In genomic region chr10:110360857-110361474, GRCh38 we compare ENCODE assay signal across 23 cellular contexts. TPM values are rescaled to one million over a fixed set of nuclear protein-coding genes. Genes with fewer than 3 reads are reported as not detected.
A peak's percentile ranks its signal among the peaks of the same experiment; 100 is the strongest.
DNase-seq lines count a peak whose midpoint lies in the region; ATAC-seq, FAIRE-seq and TF ChIP-seq lines count a peak whose summit lies in the region.
"Had no signal": no experiment of that assay in that cellular context is flagged by ENCODE, and none has a peak within 500 bp of the region (broad histone marks: within the 10 kb centered on the region; RNA-seq: fewer than 3 reads in every experiment).

No MANE protein-coding gene starts in this region.

- TF ChIP-seq POLR2A in endothelial cell of umbilical vein (IDR thresholded peaks at IDR 0.05; ENCODE audit: low read depth, low read length): no peak

- no peaks in the 10 kb centered on the region for H3K27me3 ChIP-seq in endothelial cell of umbilical vein (ENCODE audit: control insufficient read depth in 2 of 2, insufficient read depth in 2 of 2, low read length in 2 of 2)
- H3K27me3 ChIP-seq in neuronal stem cell (ENCODE audit: control insufficient read depth in 3 of 3, insufficient read depth in 3 of 3, low read depth in 1 of 3, low read length in 3 of 3): peaks cover 0 to 15% (median 0%) of the 10 kb centered on the region in 3 experiments
- H3K27me3 ChIP-seq: body of pancreas, heart left ventricle, sigmoid colon, tibial nerve had no signal

- H3K9ac ChIP-seq in endothelial cell of umbilical vein (replicated peaks; ENCODE audit: extremely low read depth, insufficient read depth, low read length) (no peak overlapping the region), neuronal stem cell (ENCODE audit: low read depth, low read length, poor library complexity) (no peak overlapping the region)

- H3K27me3 Mint-ChIP-seq in stimulated activated naive CD8-positive, alpha-beta T cell treated with anti-CD3 and anti-CD28 coated beads, Interleukin-15, Interleukin-2, amounts not matched to agents 100 ng/mL and 50 ng/mL, for 24 hours: no peaks in the 10 kb centered on the region
- H3K27me3 Mint-ChIP-seq in stimulated activated naive B cell treated with anti-CD40 and anti-IgM and Interleukin-4, amounts not matched to agents 10 μg/mL and 1 μg/mL and 100 μg/mL, for 72 hours: no peaks in the 10 kb centered on the region
- H3K27me3 Mint-ChIP-seq: naive thymus-derived CD4-positive, alpha-beta T cell had no signal

- no peak overlapping the region for H2AK5ac ChIP-seq in neuronal stem cell (ENCODE audit: low read depth, low read length)

- H3K27ac ChIP-seq in endothelial cell of umbilical vein (ENCODE audit: insufficient read depth, low read depth, low read length) (no peak overlapping the region), neuronal stem cell (replicated peaks; ENCODE audit: low read length) (no peak overlapping the region)
- H3K27ac ChIP-seq: body of pancreas, heart left ventricle, sigmoid colon, tibial nerve had no signal

- no peak overlapping the region for H3K18ac ChIP-seq in neuronal stem cell (ENCODE audit: low read length)

- H2BK15ac ChIP-seq in neuronal stem cell (ENCODE audit: low read length): no peak overlapping the region

- H3K23ac ChIP-seq in neuronal stem cell (ENCODE audit: low read depth, low read length, poor library complexity): no peak overlapping the region

- H3K4me2 ChIP-seq in endothelial cell of umbilical vein (ENCODE audit: insufficient read depth, low read length) (no peak overlapping the region), neuronal stem cell (ENCODE audit: insufficient read depth, low read length, poor library complexity, severe bottlenecking) (no peak overlapping the region)

- H3K4me3 ChIP-seq in endothelial cell of umbilical vein (replicated peaks in 1 of 3; ENCODE audit: insufficient read depth in 1 of 3, low read depth in 1 of 3, low read length in 3 of 3) (no peak overlapping the region), neuronal stem cell (ENCODE audit: low read length in 2 of 2) (no peak overlapping the region)
- H3K4me3 ChIP-seq: body of pancreas, heart left ventricle, lung, sigmoid colon, tibial nerve had no signal

- H2AFZ ChIP-seq in endothelial cell of umbilical vein (ENCODE audit: low read depth, low read length) (no peak overlapping the region), neuronal stem cell (ENCODE audit: low read length) (no peak overlapping the region)

- intact Hi-C loops in endothelial cell of umbilical vein (cut with micrococcal nuclease): no loop called here

- no peaks in the 10 kb centered on the region for H3K36me3 ChIP-seq in endothelial cell of umbilical vein (ENCODE audit: control insufficient read depth in 2 of 2, extremely low read depth in 1 of 2, insufficient read depth in 2 of 2, low read length in 2 of 2)
- H3K36me3 ChIP-seq in neuronal stem cell (replicated peaks in 1 of 2; ENCODE audit: control insufficient read depth in 2 of 2, insufficient read depth in 2 of 2, low read length in 2 of 2): no peaks in the 10 kb centered on the region
- H3K36me3 ChIP-seq: heart left ventricle, sigmoid colon, tibial nerve had no signal

- no peak overlapping the region for H3K4me3 Mint-ChIP-seq in stimulated activated naive CD8-positive, alpha-beta T cell treated with anti-CD3 and anti-CD28 coated beads, Interleukin-15, Interleukin-2, amounts not matched to agents 100 ng/mL and 50 ng/mL, for 24 hours
- no peak overlapping the region for H3K4me3 Mint-ChIP-seq in stimulated activated naive B cell treated with anti-CD40 and anti-IgM and Interleukin-4, amounts not matched to agents 10 μg/mL and 1 μg/mL and 100 μg/mL, for 72 hours
- H3K4me3 Mint-ChIP-seq: CD8-positive, alpha-beta T cell; endodermal cell; immature natural killer cell had no signal

- no peaks in the 10 kb centered on the region for H3K79me1 ChIP-seq in neuronal stem cell (ENCODE audit: low read depth, low read length)

- no peak overlapping the region for H4K91ac ChIP-seq in neuronal stem cell (ENCODE audit: low read depth, low read length, poor library complexity)

- no peaks in the 10 kb centered on the region for H3K9me3 ChIP-seq in endothelial cell of umbilical vein (replicated peaks; ENCODE audit: control insufficient read depth, insufficient read depth, low read length)
- no peaks in the 10 kb centered on the region for H3K9me3 ChIP-seq in neuronal stem cell (replicated peaks in 1 of 2; ENCODE audit: control insufficient read depth in 2 of 2, insufficient read depth in 1 of 2, low read depth in 1 of 2, low read length in 2 of 2)
- H3K9me3 ChIP-seq: body of pancreas, heart left ventricle, sigmoid colon, tibial nerve had no signal

- H3K9me3 Mint-ChIP-seq in stimulated activated naive CD8-positive, alpha-beta T cell treated with anti-CD3 and anti-CD28 coated beads, Interleukin-15, Interleukin-2, amounts not matched to agents 100 ng/mL and 50 ng/mL, for 24 hours: no peaks in the 10 kb centered on the region
- no peaks in the 10 kb centered on the region for H3K9me3 Mint-ChIP-seq in stimulated activated naive B cell treated with anti-CD40 and anti-IgM and Interleukin-4, amounts not matched to agents 10 μg/mL and 1 μg/mL and 100 μg/mL, for 72 hours
- H3K9me3 Mint-ChIP-seq: CD8-positive, alpha-beta T cell; endodermal cell; immature natural killer cell had no signal

- dilution Hi-C loops in endothelial cell of umbilical vein (cut with MboI; ENCODE audit: extremely low pct_ligation_motif_present, low sequenced_read_pairs): no loop called here

- no peak overlapping the region for H3K14ac ChIP-seq in neuronal stem cell (ENCODE audit: low read length)

- no peak overlapping the region for H4K8ac ChIP-seq in neuronal stem cell (ENCODE audit: low read depth, low read length)

- no peaks in the 10 kb centered on the region for H3K79me2 ChIP-seq in endothelial cell of umbilical vein (ENCODE audit: control insufficient read depth, insufficient read depth, low read length)

- DNase-seq in stimulated activated naive CD8-positive, alpha-beta T cell treated with anti-CD3 and anti-CD28 coated beads, Interleukin-15, Interleukin-2, amounts not matched to agents 100 U/mL and 50 U/mL, for 24 hours: no peak
- DNase-seq in RCC 7860 (ENCODE audit: low spot score) (peak; percentile 72), endothelial cell of umbilical vein (ENCODE audit: low read depth, low spot score) (no peak), NCI-H2227 treated with DMSO at 0.1 percent for 48 hours (lab: John Stamatoyannopoulos, UW) (no peak), neuronal stem cell (ENCODE audit: low spot score) (no peak)
- DNase-seq in stimulated activated naive B cell treated with anti-CD40 and anti-IgM and Interleukin-4, amounts not matched to agents 10 μg/mL and 1 μg/mL and 100 μg/mL, for 72 hours: no peak
- DNase-seq: body of pancreas; CD8-positive, alpha-beta T cell; DMS79; endodermal cell; heart left ventricle; immature natural killer cell; NCI-H1436; NCI-H2171 treated with DMSO at 0.1 percent for 48 hours; NCI-H774; OCI-M1; sigmoid colon had no signal

- H3K27ac Mint-ChIP-seq in stimulated activated naive CD8-positive, alpha-beta T cell treated with anti-CD3 and anti-CD28 coated beads, Interleukin-15, Interleukin-2, amounts not matched to agents 100 ng/mL and 50 ng/mL, for 24 hours: peak overlapping the region; percentile 11
- H3K27ac Mint-ChIP-seq in stimulated activated naive B cell treated with anti-CD40 and anti-IgM and Interleukin-4, amounts not matched to agents 10 μg/mL and 1 μg/mL and 100 μg/mL, for 72 hours: peak overlapping the region; percentile 33
- H3K27ac Mint-ChIP-seq: CD8-positive, alpha-beta T cell; naive thymus-derived CD4-positive, alpha-beta T cell had no signal

- no peak for ATAC-seq in stimulated activated naive CD8-positive, alpha-beta T cell treated with anti-CD3 and anti-CD28 coated beads, Interleukin-15, Interleukin-2, amounts not matched to agents 100 U/mL and 50 U/mL, for 24 hours
- no peak for ATAC-seq in stimulated activated naive B cell treated with anti-CD40 and anti-IgM and Interleukin-4, amounts not matched to agents 10 μg/mL and 1 μg/mL and 100 μg/mL, for 72 hours (replicated peaks)
- ATAC-seq in GM18861 (IDR thresholded peaks at IDR 0.05; ENCODE audit: unreplicated experiment): no peak
- ATAC-seq: body of pancreas; CD8-positive, alpha-beta T cell; heart left ventricle; naive thymus-derived CD4-positive, alpha-beta T cell had no signal

- FAIRE-seq in RCC 7860 (lab: Jason Lieb, UNC) (no peak), endothelial cell of umbilical vein (lab: Jason Lieb, UNC) (no peak)
- FAIRE-seq: colon had no signal

- no peak for TF ChIP-seq CTCF in endothelial cell of umbilical vein (IDR thresholded peaks at IDR 0.05; ENCODE audit: extremely low read depth in 1 of 2, insufficient read depth in 1 of 2, low read depth in 1 of 2, low read length in 2 of 2)

- peaks cover 86% of the 10 kb centered on the region for H3K4me1 Mint-ChIP-seq in stimulated activated naive CD8-positive, alpha-beta T cell treated with anti-CD3 and anti-CD28 coated beads, Interleukin-15, Interleukin-2, amounts not matched to agents 100 ng/mL and 50 ng/mL, for 24 hours (ENCODE audit: low read depth)
- H3K4me1 Mint-ChIP-seq in stimulated activated naive B cell treated with anti-CD40 and anti-IgM and Interleukin-4, amounts not matched to agents 10 μg/mL and 1 μg/mL and 100 μg/mL, for 72 hours: peaks cover 64 to 93% of the 10 kb centered on the region in 2 donors
- H3K4me1 Mint-ChIP-seq: immature natural killer cell had no signal

- no CpG with 5 or more reads among the region's 5 CpGs for WGBS in neuronal stem cell (ENCODE audit: extremely low coverage in 2 of 2, insufficient read length in 2 of 2, insufficient replicate concordance in 1 of 2), 2 donors

- no peak overlapping the region for H2BK12ac ChIP-seq in neuronal stem cell (ENCODE audit: low read length)

- no peak overlapping the region for H2BK120ac ChIP-seq in neuronal stem cell (ENCODE audit: low read depth, low read length)

- H3K9me1 ChIP-seq in endothelial cell of umbilical vein (replicated peaks; ENCODE audit: control insufficient read depth, extremely low read depth, insufficient read depth, low read length): no peaks in the 10 kb centered on the region

- H3K4ac ChIP-seq in neuronal stem cell (ENCODE audit: low read length): no peak overlapping the region

- POLR2A ChIA-PET in endothelial cell of umbilical vein (lab: Charles Lee): no interaction called here

- BruUV-seq in endothelial cell of umbilical vein (replicated peaks; lab: Mats Ljungman, UMichigan): no TSS peak

- no peak overlapping the region for H2BK5ac ChIP-seq in neuronal stem cell (ENCODE audit: low read length)

- no peaks in the 10 kb centered on the region for H4K20me1 ChIP-seq in endothelial cell of umbilical vein (replicated peaks; ENCODE audit: control insufficient read depth, extremely low read depth, insufficient read depth, low read length)

- CTCF ChIA-PET in endothelial cell of umbilical vein (lab: Charles Lee): interaction anchor here (0.7 to 1.9 kb wide), 3 partner anchors 122 to 186 kb away, joined by 3 to 7 read pairs (median 3); no protein-coding TSS in a partner anchor

- peaks cover 8% of the 10 kb centered on the region for H3K4me1 ChIP-seq in endothelial cell of umbilical vein (ENCODE audit: control insufficient read depth, extremely low read depth, insufficient read depth, low read length)
- H3K4me1 ChIP-seq in neuronal stem cell (ENCODE audit: control insufficient read depth in 2 of 2, insufficient read depth in 1 of 2, low read depth in 1 of 2, low read length in 2 of 2): peaks cover 0 to 17% of the 10 kb centered on the region in 2 donors

- no peaks in the 10 kb centered on the region for H3K36me3 Mint-ChIP-seq in stimulated activated naive CD8-positive, alpha-beta T cell treated with anti-CD3 and anti-CD28 coated beads, Interleukin-15, Interleukin-2, amounts not matched to agents 100 ng/mL and 50 ng/mL, for 24 hours (ENCODE audit: low read depth)
- H3K36me3 Mint-ChIP-seq in stimulated activated naive B cell treated with anti-CD40 and anti-IgM and Interleukin-4, amounts not matched to agents 10 μg/mL and 1 μg/mL and 100 μg/mL, for 72 hours: no peaks in the 10 kb centered on the region
- H3K36me3 Mint-ChIP-seq: CD8-positive, alpha-beta T cell; naive thymus-derived CD4-positive, alpha-beta T cell had no signal

RNA-seq across cellular contexts. Expression of gene SMNDC1, which starts 56.2 kb away (rescaled TPM):
- 38.5 and 39.3 TPM in 2 replicates for total RNA-seq in endothelial cell of umbilical vein
- 4.7 and 7.1 TPM in 2 replicates for polyA plus RNA-seq in endothelial cell of umbilical vein
- polyA plus RNA-seq in endothelial cell of umbilical vein (2011; cell fraction: cytosol; rRNA removed): 15.2 and 16.1 TPM in 2 replicates
- 19.0 and 24.5 TPM in 2 replicates for polyA plus RNA-seq in endothelial cell of umbilical vein (2011; cell fraction: nucleus; rRNA removed)
- 29.1 and 30.7 TPM in 2 replicates for polyA plus RNA-seq in endothelial cell of umbilical vein (2012)
- polyA minus RNA-seq in endothelial cell of umbilical vein: 4.4 and 5.6 TPM in 2 replicates
- 6.0 TPM for polyA minus RNA-seq in endothelial cell of umbilical vein (2011; cell fraction: cytosol; rRNA and poly(A)+ RNA removed)
- 24.8 and 29.1 TPM in 2 replicates for polyA minus RNA-seq in endothelial cell of umbilical vein (2011; cell fraction: nucleus; rRNA and poly(A)+ RNA removed)
- polyA plus RNA-seq in neuronal stem cell (2013, experiment 1 of 2): 35.7 TPM
- 37.9 TPM for polyA plus RNA-seq in neuronal stem cell (2013, experiment 2 of 2)
